20 cellular contexts compared by ENCODE assay signal in genomic region chr18:8519102-8519501, GRCh38.
"Had no signal": no experiment of that assay in that cellular context is flagged by ENCODE, and none has a peak within 500 bp of the region (broad histone marks: within the 10 kb centered on the region; RNA-seq: fewer than 3 reads in every experiment).

No MANE protein-coding gene starts in this region.

- DNase-seq: activated B cell treated with CpG ODN at 0.5 μM for 24 hours; activated CD4-positive, alpha-beta T cell treated with anti-CD3 and anti-CD28 coated beads for 4 hours; activated CD4-positive, alpha-beta T cell treated with anti-CD3 and anti-CD28 coated beads, Interleukin-2, amount 50 U/mL, for 48 hours; activated CD8-positive, alpha-beta memory T cell treated with anti-CD3 and anti-CD28 coated beads, Interleukin-2, amount 50 U/mL, for 48 hours; activated naive CD4-positive, alpha-beta T cell; activated naive CD8-positive, alpha-beta T cell treated with anti-CD3 and anti-CD28 coated beads for 36 hours; activated T-cell treated with anti-CD3 and anti-CD28 coated beads, Interleukin-2, amount 50 U/mL, for 4 hours; heart left ventricle; left ventricle myocardium superior; mammary epithelial cell; pancreas; stimulated activated CD4-positive, alpha-beta T cell treated with anti-CD3 and anti-CD28 coated beads, Interleukin-2, amount 100 ng/mL, for 48 hours; stimulated activated CD8-positive, alpha-beta memory T cell treated with anti-CD3 and anti-CD28 coated beads, Interleukin-4, amount 100 ng/mL, for 48 hours; stimulated activated naive B cell treated with anti-CD40 and anti-IgM and Interleukin-4, amounts not matched to agents 10 μg/mL and 1 μg/mL and 100 μg/mL, for 72 hours; T1000; testis; trophoblast cell; uterus had no signal

- H3K9me3 ChIP-seq: neutrophil, pancreas, testis, uterus had no signal

- H3K4me1 ChIP-seq: heart left ventricle, pancreas, testis, uterus had no signal

- H3K27me3 ChIP-seq: heart left ventricle, neutrophil, pancreas, testis, uterus had no signal

- H3K4me3 ChIP-seq: heart left ventricle, pancreas, testis, uterus had no signal

- H3K27ac ChIP-seq: epithelial cell of prostate, heart left ventricle, neutrophil, pancreas, testis, uterus had no signal

- ATAC-seq: activated T-cell treated with anti-CD3 and anti-CD28 coated beads, Interleukin-2, amount 50 U/mL, for 4 hours; heart left ventricle; left ventricle myocardium superior; pancreas; stimulated activated naive B cell treated with anti-CD40 and anti-IgM and Interleukin-4, amounts not matched to agents 10 μg/mL and 1 μg/mL and 100 μg/mL, for 72 hours had no signal

- H3K36me3 ChIP-seq: heart left ventricle, neutrophil, pancreas, uterus had no signal
